In genomic region chr16:2472885-2473284, GRCh38 we compare ENCODE assay signal across 13 cellular contexts. TPM values are rescaled to one million over a fixed set of nuclear protein-coding genes. Genes with fewer than 3 reads are reported as not detected.
DNase-seq lines count a peak whose midpoint lies in the region; ATAC-seq and TF ChIP-seq lines count a peak whose summit lies in the region.
"Had no signal": no experiment of that assay in that cellular context is flagged by ENCODE, and none has a peak within 500 bp of the region (broad histone marks: within the 10 kb centered on the region; RNA-seq: fewer than 3 reads in every experiment).

No MANE protein-coding gene starts in this region.

- H2AFZ ChIP-seq in mesenchymal stem cell (ENCODE audit: low read depth, low read length) = no peak overlapping the region

- no peak for TF ChIP-seq CTCF in A673 (conservative IDR thresholded peaks at IDR 0.05; ENCODE audit: low read depth, low read length)
- no peak for TF ChIP-seq CTCF in Calu3 (IDR thresholded peaks at IDR 0.05; ENCODE audit: unreplicated experiment)

- no peaks in the 10 kb centered on the region for H3K36me3 ChIP-seq in A673 (ENCODE audit: insufficient read depth, low read length, poor library complexity, severe bottlenecking)
- no peaks in the 10 kb centered on the region for H3K36me3 ChIP-seq in iPS-15b (ENCODE audit: control insufficient read depth, insufficient read depth, low read length)
- peaks cover 0 to 6% of the 10 kb centered on the region in 2 experiments for H3K36me3 ChIP-seq in mesenchymal stem cell (ENCODE audit: control insufficient read depth in 1 of 2, insufficient read depth in 2 of 2, low read depth in 1 of 2, low read length in 2 of 2)
- H3K36me3 ChIP-seq: tibial artery had no signal

- H3K27ac ChIP-seq in A673 (ENCODE audit: low read depth, low read length, poor library complexity, severe bottlenecking) (no peak overlapping the region), mesenchymal stem cell (ENCODE audit: low read length, poor library complexity, severe bottlenecking) (no peak overlapping the region)
- H3K27ac ChIP-seq: psoas muscle, tibial artery had no signal

- H3K4me1 ChIP-seq in A673 (ENCODE audit: insufficient read depth, low read length, poor library complexity, severe bottlenecking) (peaks cover 60% of the 10 kb centered on the region), iPS-15b (ENCODE audit: control insufficient read depth, insufficient read depth, low read length) (peaks cover 12% of the 10 kb centered on the region), mesenchymal stem cell (ENCODE audit: control insufficient read depth, insufficient read depth, low read depth, low read length) (peaks cover 61% of the 10 kb centered on the region)

- H3K9me3 Mint-ChIP-seq in Calu3 (ENCODE audit: low read depth, unreplicated experiment) = no peaks in the 10 kb centered on the region

- H3K4me2 ChIP-seq in mesenchymal stem cell (ENCODE audit: low read length, poor library complexity, severe bottlenecking) = no peak overlapping the region

- H4K91ac ChIP-seq in mesenchymal stem cell (ENCODE audit: low read length) = no peak overlapping the region

- WGBS in mesenchymal stem cell = 94% methylated on average over 13 of the region's 13 CpGs

- H3K36me3 Mint-ChIP-seq in Calu3 (ENCODE audit: insufficient read depth, unreplicated experiment) = peaks cover 42% of the 10 kb centered on the region
- no peaks in the 10 kb centered on the region for H3K36me3 Mint-ChIP-seq in T-helper 17 cell (ENCODE audit: low read depth)

- no peak overlapping the region for H2BK5ac ChIP-seq in mesenchymal stem cell (ENCODE audit: low read depth, low read length, poor library complexity, severe bottlenecking)

- no peak overlapping the region for H2AK5ac ChIP-seq in mesenchymal stem cell (ENCODE audit: low read length, severe bottlenecking)

- H3K14ac ChIP-seq in mesenchymal stem cell (ENCODE audit: low read length in 2 of 2) = no peak overlapping the region

- H3K27me3 ChIP-seq in A673 (replicated peaks; ENCODE audit: insufficient read depth, low read depth, low read length, poor library complexity) = no peaks in the 10 kb centered on the region
- H3K27me3 ChIP-seq in iPS-15b (ENCODE audit: control insufficient read depth, insufficient read depth, low read length) = peaks cover 16% of the 10 kb centered on the region
- peaks cover 23 to 36% of the 10 kb centered on the region in 2 experiments for H3K27me3 ChIP-seq in mesenchymal stem cell (ENCODE audit: control insufficient read depth in 1 of 2, insufficient read depth in 1 of 2, low read length in 2 of 2)

- H2BK15ac ChIP-seq in mesenchymal stem cell (ENCODE audit: low read depth, poor library complexity, severe bottlenecking) = no peak overlapping the region

- H3K4me3 ChIP-seq in A673 (ENCODE audit: low read depth, low read length, poor library complexity, severe bottlenecking) (peak overlapping the region; percentile 87), iPS-15b (ENCODE audit: low read depth, low read length) (peak overlapping the region; percentile 45), mesenchymal stem cell (ENCODE audit: insufficient read depth in 1 of 2, low read depth in 1 of 2, low read length in 2 of 2) (peak overlapping the region in 1 of 2 experiments; percentile 10)

- DNase-seq in A673 (ENCODE audit: low spot score) (no peak), Calu3 (peak; percentile 35), T-helper 17 cell (no peak), mesenchymal stem cell (no peak), RPMI8226 (no peak)
- DNase-seq: DMS153, dorsolateral prefrontal cortex, NCI-H2081 treated with DMSO at 0.1 percent for 48 hours, psoas muscle, tibial artery had no signal

- H3K9ac ChIP-seq in iPS-15b (ENCODE audit: low read depth, low read length) (no peak overlapping the region), mesenchymal stem cell (ENCODE audit: low read length) (no peak overlapping the region)

- H3K18ac ChIP-seq in mesenchymal stem cell (ENCODE audit: low read depth in 1 of 2, low read length in 2 of 2) = no peak overlapping the region

- H3K27me3 Mint-ChIP-seq in Calu3 (ENCODE audit: unreplicated experiment) (peaks cover 44% of the 10 kb centered on the region), T-helper 17 cell (peaks cover 19% of the 10 kb centered on the region)

- no peak overlapping the region for H3K4ac ChIP-seq in mesenchymal stem cell (ENCODE audit: low read depth in 1 of 2, low read length in 2 of 2)

- H3K23ac ChIP-seq in mesenchymal stem cell (ENCODE audit: low read length in 2 of 2) = no peak overlapping the region

- ATAC-seq in T-helper 17 cell = no peak
- no peak for ATAC-seq in HG03457 (IDR thresholded peaks at IDR 0.05; ENCODE audit: unreplicated experiment)
- ATAC-seq in HG03342 (IDR thresholded peaks at IDR 0.05; ENCODE audit: unreplicated experiment) = no peak
- ATAC-seq: psoas muscle had no signal

- peaks cover 8% of the 10 kb centered on the region for H3K79me1 ChIP-seq in mesenchymal stem cell (replicated peaks; ENCODE audit: low read length, poor library complexity, severe bottlenecking)

- H2BK12ac ChIP-seq in mesenchymal stem cell (ENCODE audit: low read length in 2 of 2) = no peak overlapping the region

- H3K9me3 ChIP-seq in A673 (ENCODE audit: low read depth, low read length, poor library complexity, severe bottlenecking) (no peaks in the 10 kb centered on the region), T-helper 17 cell (ENCODE audit: control insufficient read depth, low read length, poor library complexity, severe bottlenecking) (no peaks in the 10 kb centered on the region), iPS-15b (ENCODE audit: control insufficient read depth, insufficient read depth, low read length) (no peaks in the 10 kb centered on the region), mesenchymal stem cell (ENCODE audit: control insufficient read depth, low read length) (no peaks in the 10 kb centered on the region)
- H3K9me3 ChIP-seq: psoas muscle, tibial artery had no signal

- POLR2A ChIA-PET in A673 (lab: Charles Lee; ENCODE audit: low non-redundant PET) = no interaction called here

- peak overlapping the region; percentile 79 for H3K4me3 Mint-ChIP-seq in Calu3 (ENCODE audit: low read depth, unreplicated experiment)
- peak overlapping the region; percentile 80 for H3K4me3 Mint-ChIP-seq in T-helper 17 cell

- BruUV-seq in A673 (replicated peaks; lab: Mats Ljungman, UMichigan) (no TSS peak), Calu3 (replicated peaks; lab: Mats Ljungman, UMichigan) (no TSS peak)

- CTCF ChIA-PET in A673 (lab: Charles Lee) = no interaction called here
- CTCF ChIA-PET in Calu3 (lab: Charles Lee) = no interaction called here

- H3K27ac Mint-ChIP-seq in Calu3 (ENCODE audit: unreplicated experiment) (peak overlapping the region; percentile 66), T-helper 17 cell (no peak overlapping the region)

- intact Hi-C loops in A673 (cut with micrococcal nuclease; ENCODE audit: unreplicated experiment) = no loop called here
- intact Hi-C loops in Calu3 (cut with micrococcal nuclease; ENCODE audit: unreplicated experiment) = no loop called here

- H4K8ac ChIP-seq in mesenchymal stem cell (ENCODE audit: low read length) = no peak overlapping the region

- no peak overlapping the region for H2BK120ac ChIP-seq in mesenchymal stem cell (ENCODE audit: low read depth, low read length)

- H3K4me1 Mint-ChIP-seq in Calu3 (ENCODE audit: low read depth, unreplicated experiment) (peaks cover 31% of the 10 kb centered on the region), T-helper 17 cell (peaks cover 25% of the 10 kb centered on the region)

RNA-seq across cellular contexts. Expression of gene NTN3, which starts 1.8 kb away (rescaled TPM):
- total RNA-seq in A673 (2021) (1.6 and 2.9 TPM in 2 replicates), Calu3 (2022) (not detected in 2 replicates), T-helper 17 cell (not detected)
- polyA plus RNA-seq in mesenchymal stem cell (2013, experiment 1 of 2) = 0.14 TPM
- 0.15 TPM for polyA plus RNA-seq in mesenchymal stem cell (2013, experiment 2 of 2)

RNA-seq across cellular contexts. Expression of gene TBC1D24, which starts 2.0 kb away (rescaled TPM):
- 24.2 and 27.1 TPM in 2 replicates for total RNA-seq in A673 (2021)
- 31.3 and 33.3 TPM in 2 replicates for total RNA-seq in Calu3 (2022)
- total RNA-seq in T-helper 17 cell = 1 to 10 TPM; 4.4 to 8.4 TPM
- 4.9 TPM for polyA plus RNA-seq in mesenchymal stem cell (2013, experiment 1 of 2)
- 4.1 TPM for polyA plus RNA-seq in mesenchymal stem cell (2013, experiment 2 of 2)

RNA-seq across cellular contexts. Expression of gene TEDC2, which starts 13.0 kb away (rescaled TPM):
- 48.5 and 51.9 TPM in 2 replicates for total RNA-seq in A673 (2021)
- 28.2 and 30.5 TPM in 2 replicates for total RNA-seq in Calu3 (2022)
- total RNA-seq in T-helper 17 cell = under 1 TPM; 0.70 to 0.85 TPM
- polyA plus RNA-seq in mesenchymal stem cell (2013, experiment 1 of 2) = 3.4 TPM
- 3.5 TPM for polyA plus RNA-seq in mesenchymal stem cell (2013, experiment 2 of 2)

RNA-seq across cellular contexts. Expression of gene ATP6V0C, which starts 40.9 kb away (rescaled TPM):
- total RNA-seq in A673 (2021) = 231 and 252 TPM in 2 replicates
- total RNA-seq in Calu3 (2022) = 260 and 262 TPM in 2 replicates
- 100 to 1,000 TPM; 188 to 189 TPM for total RNA-seq in T-helper 17 cell
- polyA plus RNA-seq in mesenchymal stem cell (2013, experiment 1 of 2) = 498 TPM
- polyA plus RNA-seq in mesenchymal stem cell (2013, experiment 2 of 2) = 484 TPM

RNA-seq across cellular contexts. Expression of gene CCNF, which starts 43.6 kb away (rescaled TPM):
- total RNA-seq in A673 (2021) = 71.7 and 76.1 TPM in 2 replicates
- 47.9 and 54.5 TPM in 2 replicates for total RNA-seq in Calu3 (2022)
- total RNA-seq in T-helper 17 cell = 1 to 10 TPM; 2.9 to 3.3 TPM
- polyA plus RNA-seq in mesenchymal stem cell (2013, experiment 1 of 2) = 2.7 TPM
- 2.7 TPM for polyA plus RNA-seq in mesenchymal stem cell (2013, experiment 2 of 2)

Comparison
In these comparisons a context has a peak if more than half of its experiments do, and no peak if none do; other contexts are left out.
1. RNA of gene TEDC2, which starts 13.0 kb away (total RNA-seq): 48.5 to 51.9 TPM in A673 and 28.2 to 30.5 TPM in Calu3; 0.70 to 0.85 TPM in T-helper 17 cell; every median in the first group is over 10 times any median in the second.